In genomic region chr18:14978191-14978590, GRCh38 we compare ENCODE assay signal across 6 cellular contexts.
"Had no signal": no experiment of that assay in that cellular context is flagged by ENCODE, and none has a peak within 500 bp of the region (broad histone marks: within the 10 kb centered on the region; RNA-seq: fewer than 3 reads in every experiment).

No MANE protein-coding gene starts in this region.

- DNase-seq: GOT3, H7, HFFc6 had no signal

- H3K36me3 ChIP-seq: HAP-1 had no signal

- ATAC-seq: HCT116 had no signal

- H3K27ac ChIP-seq: HL-60 had no signal

- H3K9me3 ChIP-seq: HAP-1 had no signal

- H3K4me3 ChIP-seq: HAP-1 had no signal
